In genomic region chr1:6331543-6332246, GRCh38 we compare ENCODE assay signal across 14 cellular contexts.
DNase-seq lines count a peak whose midpoint lies in the region; ATAC-seq and TF ChIP-seq lines count a peak whose summit lies in the region.
"Had no signal": no experiment of that assay in that cellular context is flagged by ENCODE, and none has a peak within 500 bp of the region (broad histone marks: within the 10 kb centered on the region; RNA-seq: fewer than 3 reads in every experiment).

No MANE protein-coding gene starts in this region.

- H3K4me1 Mint-ChIP-seq in GM23338 (peaks cover 11% of the 10 kb centered on the region), nephron (peaks cover 60% of the 10 kb centered on the region)
- H3K4me1 Mint-ChIP-seq: CD14-positive monocyte had no signal

- peaks cover 9% of the 10 kb centered on the region for H3K4me1 ChIP-seq in GM23338 (ENCODE audit: insufficient read depth)

- H3K27ac ChIP-seq in GM23338 (ENCODE audit: low read depth), result no peak overlapping the region
- peak overlapping the region; percentile 73 for H3K27ac ChIP-seq in RWPE1
- H3K27ac ChIP-seq in dorsolateral prefrontal cortex, result peak overlapping the region in 34 of 59 donors; percentile 7 to 84 (median 59)

- CTCF ChIA-PET in RWPE1 (lab: Yijun Ruan, JAX), result interaction anchor here (0.7 to 1.0 kb wide), 3 partner anchors 31 to 53 kb away, joined by 3 to 4 read pairs (median 3); no protein-coding TSS in a partner anchor

- H3K36me3 Mint-ChIP-seq in GM23338 (ENCODE audit: low read depth), result peaks cover 20% of the 10 kb centered on the region
- no peaks in the 10 kb centered on the region for H3K36me3 Mint-ChIP-seq in nephron (ENCODE audit: low read depth)

- intact Hi-C loops in dorsolateral prefrontal cortex (cut with DNase I), result loop anchor here in 1 of 2 donors (2.0 kb wide), 1 partner anchor 45 kb away; no protein-coding TSS in a partner anchor

- H3K9me2 ChIP-seq in GM23338 (ENCODE audit: insufficient read depth), result no peaks in the 10 kb centered on the region

- H3F3A ChIP-seq in GM23338 (replicated peaks; ENCODE audit: low read depth), result 0 out of 2 replicates have a peak, but pooled peaks cover 9% of the 10 kb centered on the region

- H4K20me1 ChIP-seq in GM23338 (replicated peaks; ENCODE audit: insufficient read depth), result peaks cover 4% of the 10 kb centered on the region

- DNase-seq in GM23338 (ENCODE audit: low spot score), result no peak
- DNase-seq in RWPE1 (ENCODE audit: low spot score), result no peak
- DNase-seq in dorsolateral prefrontal cortex, result peak in 2 of 10 donors; percentile 39 to 46
- DNase-seq in epidermal melanocyte (ENCODE audit: insufficient read length, low spot score), result no peak
- DNase-seq in superior temporal gyrus (ENCODE audit: extremely low spot score), result no peak
- no peak for DNase-seq in activated T-cell treated with anti-CD3 and anti-CD28 coated beads for 4 hours
- DNase-seq: DMS53, NCI-H1436, NCI-H2029 treated with DMSO at 0.1 percent for 48 hours, NCI-H510A treated with DMSO at 0.1 percent for 48 hours, SIG-M5 had no signal

- H3K4me3 ChIP-seq in GM23338 (no peak overlapping the region), dorsolateral prefrontal cortex (peak overlapping the region in 1 of 59 donors; percentile 9)

- H3K36me3 ChIP-seq in GM23338 (ENCODE audit: insufficient read depth), result no peaks in the 10 kb centered on the region; the same call in 1 of the 2 replicates

- POLR2A ChIA-PET in RWPE1 (lab: Yijun Ruan, JAX; ENCODE audit: low non-redundant PET), result no interaction called here

- H3K27me3 ChIP-seq in GM23338 (ENCODE audit: insufficient read depth) (no peaks in the 10 kb centered on the region), dorsolateral prefrontal cortex (no peaks in the 10 kb centered on the region)

- H3K27me3 Mint-ChIP-seq in GM23338 (ENCODE audit: insufficient read depth, low read depth, poor library complexity), result peaks cover 4% of the 10 kb centered on the region
- H3K27me3 Mint-ChIP-seq in nephron (ENCODE audit: low read depth), result no peaks in the 10 kb centered on the region

- H3K4me2 ChIP-seq in GM23338, result no peak overlapping the region

- ATAC-seq in GM23338 (no peak; the same call in 2 of the 3 replicates), GM21576 (IDR thresholded peaks at IDR 0.05; ENCODE audit: unreplicated experiment) (no peak)

- H2AFZ ChIP-seq in GM23338, result no peak overlapping the region

- no peak overlapping the region for H3K4me3 Mint-ChIP-seq in GM23338
- H3K4me3 Mint-ChIP-seq in nephron, result no peak overlapping the region
- H3K4me3 Mint-ChIP-seq: CD14-positive monocyte had no signal

- TF ChIP-seq CTCF in GM23338 (conservative IDR thresholded peaks at IDR 0.05; ENCODE audit: low read depth in 2 of 2) (0 out of 4 replicates have a peak, but pooled peaks have one; percentile 7 to 10), RWPE1 (conservative IDR thresholded peaks at IDR 0.05; ENCODE audit: low read depth) (no peak), dorsolateral prefrontal cortex (IDR thresholded peaks at IDR 0.05 in 54 of 56, conservative IDR thresholded peaks at IDR 0.05 in 2 of 56; ENCODE audit: low read depth in 1 of 56, partially characterized antibody in 56 of 56) (peak in 1 of 56 donors; percentile 12), nephron (IDR thresholded peaks at IDR 0.05; ENCODE audit: unreplicated experiment in 3 of 3) (peak in 1 of 3 experiments; percentile 9)

- H3K79me2 ChIP-seq in GM23338 (replicated peaks; ENCODE audit: insufficient read depth), result no peaks in the 10 kb centered on the region; the same call in 1 of the 2 replicates

- H3K9me3 Mint-ChIP-seq in GM23338, result no peaks in the 10 kb centered on the region
- H3K9me3 Mint-ChIP-seq in nephron, result no peaks in the 10 kb centered on the region
- H3K9me3 Mint-ChIP-seq: CD14-positive monocyte had no signal

- H3K27ac Mint-ChIP-seq in GM23338 (no peak overlapping the region), nephron (peak overlapping the region in 2 of 3 experiments; percentile 48 to 98)
- H3K27ac Mint-ChIP-seq: CD14-positive monocyte had no signal

TF ChIP-seq in GM23338, 12 proteins besides CTCF, POLR2A, EP300 and RAD21 (continues in another document):
- no peak for TF ChIP-seq REST (IDR thresholded peaks at IDR 0.05; ENCODE audit: unreplicated experiment)
- no peak for TF ChIP-seq EZH2phosphoT487 (IDR thresholded peaks at IDR 0.05; ENCODE audit: unreplicated experiment)
- TF ChIP-seq ZNF114 (CRISPR knock-in tag; IDR thresholded peaks at IDR 0.05), result no peak
- TF ChIP-seq, protein P1, sequence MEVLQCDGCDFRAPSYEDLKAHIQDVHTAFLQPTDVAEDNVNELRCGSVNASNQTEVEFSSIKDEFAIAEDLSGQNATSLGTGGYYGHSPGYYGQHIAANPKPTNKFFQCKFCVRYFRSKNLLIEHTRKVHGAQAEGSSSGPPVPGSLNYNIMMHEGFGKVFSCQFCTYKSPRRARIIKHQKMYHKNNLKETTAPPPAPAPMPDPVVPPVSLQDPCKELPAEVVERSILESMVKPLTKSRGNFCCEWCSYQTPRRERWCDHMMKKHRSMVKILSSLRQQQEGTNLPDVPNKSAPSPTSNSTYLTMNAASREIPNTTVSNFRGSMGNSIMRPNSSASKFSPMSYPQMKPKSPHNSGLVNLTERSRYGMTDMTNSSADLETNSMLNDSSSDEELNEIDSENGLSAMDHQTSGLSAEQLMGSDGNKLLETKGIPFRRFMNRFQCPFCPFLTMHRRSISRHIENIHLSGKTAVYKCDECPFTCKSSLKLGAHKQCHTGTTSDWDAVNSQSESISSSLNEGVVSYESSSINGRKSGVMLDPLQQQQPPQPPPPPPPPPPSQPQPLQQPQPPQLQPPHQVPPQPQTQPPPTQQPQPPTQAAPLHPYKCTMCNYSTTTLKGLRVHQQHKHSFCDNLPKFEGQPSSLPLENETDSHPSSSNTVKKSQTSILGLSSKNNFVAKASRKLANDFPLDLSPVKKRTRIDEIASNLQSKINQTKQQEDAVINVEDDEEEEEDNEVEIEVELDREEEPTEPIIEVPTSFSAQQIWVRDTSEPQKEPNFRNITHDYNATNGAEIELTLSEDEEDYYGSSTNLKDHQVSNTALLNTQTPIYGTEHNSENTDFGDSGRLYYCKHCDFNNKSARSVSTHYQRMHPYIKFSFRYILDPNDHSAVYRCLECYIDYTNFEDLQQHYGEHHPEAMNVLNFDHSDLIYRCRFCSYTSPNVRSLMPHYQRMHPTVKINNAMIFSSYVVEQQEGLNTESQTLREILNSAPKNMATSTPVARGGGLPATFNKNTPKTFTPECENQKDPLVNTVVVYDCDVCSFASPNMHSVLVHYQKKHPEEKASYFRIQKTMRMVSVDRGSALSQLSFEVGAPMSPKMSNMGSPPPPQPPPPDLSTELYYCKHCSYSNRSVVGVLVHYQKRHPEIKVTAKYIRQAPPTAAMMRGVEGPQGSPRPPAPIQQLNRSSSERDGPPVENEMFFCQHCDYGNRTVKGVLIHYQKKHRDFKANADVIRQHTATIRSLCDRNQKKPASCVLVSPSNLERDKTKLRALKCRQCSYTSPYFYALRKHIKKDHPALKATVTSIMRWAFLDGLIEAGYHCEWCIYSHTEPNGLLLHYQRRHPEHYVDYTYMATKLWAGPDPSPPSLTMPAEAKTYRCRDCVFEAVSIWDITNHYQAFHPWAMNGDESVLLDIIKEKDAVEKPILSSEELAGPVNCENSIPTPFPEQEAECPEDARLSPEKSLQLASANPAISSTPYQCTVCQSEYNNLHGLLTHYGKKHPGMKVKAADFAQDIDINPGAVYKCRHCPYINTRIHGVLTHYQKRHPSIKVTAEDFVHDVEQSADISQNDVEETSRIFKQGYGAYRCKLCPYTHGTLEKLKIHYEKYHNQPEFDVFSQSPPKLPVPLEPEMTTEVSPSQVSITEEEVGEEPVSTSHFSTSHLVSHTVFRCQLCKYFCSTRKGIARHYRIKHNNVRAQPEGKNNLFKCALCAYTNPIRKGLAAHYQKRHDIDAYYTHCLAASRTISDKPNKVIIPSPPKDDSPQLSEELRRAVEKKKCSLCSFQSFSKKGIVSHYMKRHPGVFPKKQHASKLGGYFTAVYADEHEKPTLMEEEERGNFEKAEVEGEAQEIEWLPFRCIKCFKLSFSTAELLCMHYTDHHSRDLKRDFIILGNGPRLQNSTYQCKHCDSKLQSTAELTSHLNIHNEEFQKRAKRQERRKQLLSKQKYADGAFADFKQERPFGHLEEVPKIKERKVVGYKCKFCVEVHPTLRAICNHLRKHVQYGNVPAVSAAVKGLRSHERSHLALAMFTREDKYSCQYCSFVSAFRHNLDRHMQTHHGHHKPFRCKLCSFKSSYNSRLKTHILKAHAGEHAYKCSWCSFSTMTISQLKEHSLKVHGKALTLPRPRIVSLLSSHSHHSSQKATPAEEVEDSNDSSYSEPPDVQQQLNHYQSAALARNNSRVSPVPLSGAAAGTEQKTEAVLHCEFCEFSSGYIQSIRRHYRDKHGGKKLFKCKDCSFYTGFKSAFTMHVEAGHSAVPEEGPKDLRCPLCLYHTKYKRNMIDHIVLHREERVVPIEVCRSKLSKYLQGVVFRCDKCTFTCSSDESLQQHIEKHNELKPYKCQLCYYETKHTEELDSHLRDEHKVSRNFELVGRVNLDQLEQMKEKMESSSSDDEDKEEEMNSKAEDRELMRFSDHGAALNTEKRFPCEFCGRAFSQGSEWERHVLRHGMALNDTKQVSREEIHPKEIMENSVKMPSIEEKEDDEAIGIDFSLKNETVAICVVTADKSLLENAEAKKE (CRISPR knock-in tag; IDR thresholded peaks at IDR 0.05), result no peak
- TF ChIP-seq POLR2AphosphoS5 (IDR thresholded peaks at IDR 0.05; ENCODE audit: low read depth), result no peak
